In the genomic region with DNA sequence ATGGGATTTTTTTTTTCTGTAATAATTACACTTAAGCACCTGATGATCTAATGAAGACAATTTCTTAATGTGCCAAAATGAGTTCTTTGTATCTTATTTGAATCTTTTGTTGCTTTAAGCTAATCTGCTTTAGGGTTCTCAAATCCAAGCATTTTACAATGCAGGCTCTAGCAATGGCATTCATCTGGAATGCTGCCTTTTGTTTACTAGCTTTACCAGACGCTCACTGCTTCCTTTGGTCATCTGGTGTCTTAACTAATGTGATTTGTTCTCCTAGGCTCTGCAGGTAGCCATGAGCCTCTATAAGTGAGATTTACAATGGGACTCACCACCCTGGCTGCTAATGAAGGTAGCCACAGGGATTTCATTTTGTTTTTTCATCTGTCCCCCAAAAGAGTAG, we compare ENCODE assay signal across 22 cellular contexts.
"Had no signal": no experiment of that assay in that cellular context is flagged by ENCODE, and none has a peak within 500 bp of the region (broad histone marks: within the 10 kb centered on the region; RNA-seq: fewer than 3 reads in every experiment).

No MANE protein-coding gene starts in this region.

- H3K36me3 ChIP-seq: brain microvascular endothelial cell, colonic mucosa, esophagus muscularis mucosa, gastroesophageal sphincter, heart left ventricle, thyroid gland had no signal

- DNase-seq: activated CD4-positive, alpha-beta T cell treated with anti-CD3 and anti-CD28 coated beads, Interleukin-2, amount 50 U/mL, for 1 hour; activated CD8-positive, alpha-beta memory T cell treated with anti-CD3 and anti-CD28 coated beads, Interleukin-2, amount 50 U/mL, for 4 hours; activated naive CD4-positive, alpha-beta T cell treated with anti-CD3 and anti-CD28 coated beads for 36 hours; activated T-cell treated with anti-CD3 and anti-CD28 coated beads, Interleukin-2, amount 50 U/mL, for 4 hours; aorta; brain microvascular endothelial cell; colonic mucosa; heart left ventricle; occipital lobe; posterior cingulate gyrus; retina; stimulated activated CD8-positive, alpha-beta memory T cell treated with anti-CD3 and anti-CD28 coated beads, Interleukin-4, amount 100 ng/mL, for 48 hours; stimulated activated naive CD4-positive, alpha-beta T cell treated with Interleukin-2 at 50 U/mL for 16 hours; thyroid gland had no signal

- ATAC-seq: activated CD4-positive, CD25-positive, alpha-beta regulatory T cell treated with anti-CD3 and anti-CD28 coated beads, Interleukin-2, amount 50 U/mL, for 24 hours; activated T-cell treated with anti-CD3 and anti-CD28 coated beads, Interleukin-2, amount 50 U/mL, for 4 hours; gastroesophageal sphincter; heart left ventricle; natural killer cell treated with Interleukin-12 subunit alpha and Interleukin-12 subunit beta and Interleukin-15 and Interleukin-18, amount 100 ng/mL, for 72 hours had no signal

- H3K4me1 ChIP-seq: colonic mucosa, esophagus muscularis mucosa, gastroesophageal sphincter, heart left ventricle had no signal

- H3K27ac Mint-ChIP-seq: activated naive CD4-positive, alpha-beta T cell treated with anti-CD3 and anti-CD28 coated beads for 36 hours; mesothelial cell of epicardium; natural killer cell treated with Interleukin-12 subunit alpha and Interleukin-12 subunit beta and Interleukin-15 and Interleukin-18, amount 100 ng/mL, for 72 hours; T-helper 1 cell treated with Interleukin-12 subunit alpha and Interleukin-12 subunit beta and Interleukin-4 antibody, amounts not matched to agents 30 μg/mL and 1 μg/mL, for 36 hours had no signal

- H3K4me1 Mint-ChIP-seq: central memory CD8-positive, alpha-beta T cell had no signal

- H3K9me3 ChIP-seq: colonic mucosa, esophagus muscularis mucosa, gastroesophageal sphincter, heart left ventricle, thyroid gland had no signal

- H3K27me3 ChIP-seq: brain microvascular endothelial cell, colonic mucosa, esophagus muscularis mucosa, gastroesophageal sphincter, heart left ventricle, thyroid gland had no signal

- H3K36me3 Mint-ChIP-seq: mesothelial cell of epicardium; natural killer cell treated with Interleukin-12 subunit alpha and Interleukin-12 subunit beta and Interleukin-15 and Interleukin-18, amount 100 ng/mL, for 72 hours had no signal

- H3K4me3 ChIP-seq: colonic mucosa, esophagus muscularis mucosa, gastroesophageal sphincter, heart left ventricle, lung, thyroid gland had no signal

- H3K27ac ChIP-seq: brain microvascular endothelial cell, colonic mucosa, esophagus muscularis mucosa, gastroesophageal sphincter, heart left ventricle, thyroid gland had no signal

- H3K4me3 Mint-ChIP-seq: activated naive CD4-positive, alpha-beta T cell treated with anti-CD3 and anti-CD28 coated beads for 36 hours; activated T-cell treated with anti-CD3 and anti-CD28 coated beads, Interleukin-2, amount 50 U/mL, for 4 hours; central memory CD8-positive, alpha-beta T cell; mesothelial cell of epicardium; natural killer cell treated with Interleukin-12 subunit alpha and Interleukin-12 subunit beta and Interleukin-15 and Interleukin-18, amount 100 ng/mL, for 72 hours; T-helper 1 cell treated with Interleukin-12 subunit alpha and Interleukin-12 subunit beta and Interleukin-4 antibody, amounts not matched to agents 30 μg/mL and 1 μg/mL, for 36 hours had no signal

- H3K9me3 Mint-ChIP-seq: activated naive CD4-positive, alpha-beta T cell treated with anti-CD3 and anti-CD28 coated beads for 36 hours; activated T-cell treated with anti-CD3 and anti-CD28 coated beads, Interleukin-2, amount 50 U/mL, for 4 hours; central memory CD8-positive, alpha-beta T cell; mesothelial cell of epicardium; natural killer cell treated with Interleukin-12 subunit alpha and Interleukin-12 subunit beta and Interleukin-15 and Interleukin-18, amount 100 ng/mL, for 72 hours; T-helper 1 cell treated with Interleukin-12 subunit alpha and Interleukin-12 subunit beta and Interleukin-4 antibody, amounts not matched to agents 30 μg/mL and 1 μg/mL, for 36 hours had no signal
